Comparison of ENCODE assay signal across 1 cellular context in genomic region chr17:40123811-40124114, GRCh38.
TF ChIP-seq lines count a peak whose summit lies in the region.

No MANE protein-coding gene starts in this region.

TF ChIP-seq in GM23338, 12 proteins besides CTCF, POLR2A, EP300 and RAD21:
- TF ChIP-seq ZNF462 (CRISPR knock-in tag; IDR thresholded peaks at IDR 0.05) (no peak), JUNB (IDR thresholded peaks at IDR 0.05; ENCODE audit: unreplicated experiment) (no peak), CREB1 (CRISPR knock-in tag; IDR thresholded peaks at IDR 0.05; ENCODE audit: low read depth) (no peak), POLR2AphosphoS5 (IDR thresholded peaks at IDR 0.05; ENCODE audit: low read depth) (no peak), EZH2phosphoT487 (IDR thresholded peaks at IDR 0.05; ENCODE audit: unreplicated experiment) (no peak), EZH2 (IDR thresholded peaks at IDR 0.05; ENCODE audit: low read depth, unreplicated experiment) (no peak), NANOG (IDR thresholded peaks at IDR 0.05; ENCODE audit: borderline replicate concordance) (no peak), STAT1 (IDR thresholded peaks at IDR 0.05; ENCODE audit: unreplicated experiment) (no peak), ZNF331 (CRISPR knock-in tag; IDR thresholded peaks at IDR 0.05; ENCODE audit: low read depth) (no peak), ETS1 (IDR thresholded peaks at IDR 0.05) (no peak), ZNF114 (CRISPR knock-in tag; IDR thresholded peaks at IDR 0.05) (no peak), REST (IDR thresholded peaks at IDR 0.05; ENCODE audit: unreplicated experiment) (no peak)
TF ChIP-seq in GM23338: peak in this region for 0.
